15 cellular contexts compared by ENCODE assay signal in the genomic region with DNA sequence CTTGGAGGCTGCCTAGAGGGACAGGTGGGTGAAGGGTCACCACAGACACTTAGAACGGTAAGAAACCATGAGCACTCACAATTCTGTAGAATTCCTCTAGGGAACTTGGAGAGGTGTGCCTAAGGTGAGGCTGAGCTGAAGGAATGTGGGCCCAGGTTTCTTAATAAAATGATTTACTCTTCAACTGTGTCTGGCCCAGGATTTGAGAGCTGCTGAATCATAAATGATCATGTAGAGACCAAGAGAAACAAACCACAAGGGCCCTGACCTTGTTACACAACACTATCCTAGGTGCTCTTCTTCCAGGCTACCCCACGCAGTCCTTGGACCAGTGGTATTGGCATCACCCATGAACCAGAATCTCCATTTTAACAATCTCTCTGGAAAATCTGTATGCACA. TPM values are rescaled to one million over a fixed set of nuclear protein-coding genes. Genes with fewer than 3 reads are reported as not detected.
DNase-seq lines count a peak whose midpoint lies in the region; ATAC-seq and TF ChIP-seq lines count a peak whose summit lies in the region.
"Had no signal": no experiment of that assay in that cellular context is flagged by ENCODE, and none has a peak within 500 bp of the region (broad histone marks: within the 10 kb centered on the region; RNA-seq: fewer than 3 reads in every experiment).

No MANE protein-coding gene starts in this region.

- peak; percentile 85 for DNase-seq in mammary epithelial cell
- no peak for DNase-seq in epithelial cell of prostate (ENCODE audit: low read depth, low spot score)
- peak; percentile 22 for DNase-seq in iris pigment epithelial cell (ENCODE audit: low read depth)
- DNase-seq in upper lobe of right lung, result no peak
- DNase-seq in activated CD8-positive, alpha-beta memory T cell treated with anti-CD3 and anti-CD28 coated beads for 24 hours, result no peak
- DNase-seq in stimulated activated effector memory CD8-positive, alpha-beta T cell treated with anti-CD3 and anti-CD28 coated beads, Interleukin-12 subunit alpha, Interleukin-12 subunit beta, amount 100 ng/mL, for 72 hours (ENCODE audit: low spot score in 2 of 2), result no peak
- DNase-seq: C1 segment of cervical spinal cord; Calu3; CD4-positive, alpha-beta T cell; DMS 273 treated with DMSO at 0.1 percent for 48 hours; HCEC 1CT; HFFc6 had no signal

- H3K9me3 ChIP-seq in mammary epithelial cell (replicated peaks; ENCODE audit: insufficient read depth, low read length), result peaks cover 4% of the 10 kb centered on the region
- H3K9me3 ChIP-seq in upper lobe of right lung, result peaks cover 6% of the 10 kb centered on the region

- H3K27ac Mint-ChIP-seq in stimulated activated effector memory CD8-positive, alpha-beta T cell treated with anti-CD3 and anti-CD28 coated beads, Interleukin-12 subunit alpha, Interleukin-12 subunit beta, amount 100 ng/mL, for 72 hours, result no peak overlapping the region
- H3K27ac Mint-ChIP-seq: B cell; CD4-positive, alpha-beta T cell; HFFc6 had no signal

- H3K27ac ChIP-seq in mammary epithelial cell (ENCODE audit: insufficient read depth, low read depth, low read length) (peak overlapping the region; percentile 16), epithelial cell of prostate (peak overlapping the region; percentile 45), upper lobe of right lung (no peak overlapping the region)

- H3K4me3 Mint-ChIP-seq in stimulated activated effector memory CD8-positive, alpha-beta T cell treated with anti-CD3 and anti-CD28 coated beads, Interleukin-12 subunit alpha, Interleukin-12 subunit beta, amount 100 ng/mL, for 72 hours, result no peak overlapping the region
- H3K4me3 Mint-ChIP-seq: B cell; CD4-positive, alpha-beta T cell; HFFc6 had no signal

- ATAC-seq in upper lobe of right lung, result peak; percentile 48
- ATAC-seq in stimulated activated effector memory CD8-positive, alpha-beta T cell treated with anti-CD3 and anti-CD28 coated beads, Interleukin-12 subunit alpha, Interleukin-12 subunit beta, amount 100 ng/mL, for 72 hours, result no peak
- no peak for ATAC-seq in GM21529 (IDR thresholded peaks at IDR 0.05; ENCODE audit: unreplicated experiment)
- ATAC-seq: GM12878 had no signal

- peak overlapping the region; percentile 15 for H2AFZ ChIP-seq in mammary epithelial cell (ENCODE audit: low read depth, low read length)

- H3K36me3 ChIP-seq in mammary epithelial cell (ENCODE audit: insufficient read depth, low read length) (no peaks in the 10 kb centered on the region), upper lobe of right lung (no peaks in the 10 kb centered on the region)

- dilution Hi-C loops in mammary epithelial cell (cut with HindIII; ENCODE audit: low sequenced_read_pairs), result no loop called here

- intact Hi-C loops in mammary epithelial cell (cut with micrococcal nuclease), result loop anchor here (2.0 kb wide), 1 partner anchor 21 kb away; no protein-coding TSS in a partner anchor
- intact Hi-C loops in upper lobe of right lung (cut with DNase I), result no loop called here

- no peaks in the 10 kb centered on the region for H4K20me1 ChIP-seq in mammary epithelial cell (ENCODE audit: insufficient read depth, low read length)

- TF ChIP-seq CTCF in mammary epithelial cell (conservative IDR thresholded peaks at IDR 0.05 in 1 of 2, IDR thresholded peaks at IDR 0.05 in 1 of 2; ENCODE audit: extremely low read depth in 1 of 2, insufficient read depth in 1 of 2, low read depth in 1 of 2, low read length in 2 of 2), result no peak
- TF ChIP-seq CTCF in upper lobe of right lung (IDR thresholded peaks at IDR 0.05), result no peak

- 46% methylated on average over 2 of the region's 2 CpGs for WGBS in mammary epithelial cell (ENCODE audit: low coverage, missing lambda C conversion rate)

- H3K4me1 Mint-ChIP-seq in stimulated activated effector memory CD8-positive, alpha-beta T cell treated with anti-CD3 and anti-CD28 coated beads, Interleukin-12 subunit alpha, Interleukin-12 subunit beta, amount 100 ng/mL, for 72 hours, result no peaks in the 10 kb centered on the region
- H3K4me1 Mint-ChIP-seq: B cell had no signal

- peaks cover 39% of the 10 kb centered on the region for H3K9me3 Mint-ChIP-seq in stimulated activated effector memory CD8-positive, alpha-beta T cell treated with anti-CD3 and anti-CD28 coated beads, Interleukin-12 subunit alpha, Interleukin-12 subunit beta, amount 100 ng/mL, for 72 hours

- no TSS peak for BruUV-seq in mammary epithelial cell (replicated peaks; lab: Mats Ljungman, UMichigan)

- no peaks in the 10 kb centered on the region for H3K27me3 ChIP-seq in mammary epithelial cell (ENCODE audit: insufficient read depth, low read length)
- H3K27me3 ChIP-seq in upper lobe of right lung, result no peaks in the 10 kb centered on the region

- peaks cover 19% of the 10 kb centered on the region for H3K4me1 ChIP-seq in mammary epithelial cell (ENCODE audit: insufficient read depth, low read length)
- no peaks in the 10 kb centered on the region for H3K4me1 ChIP-seq in upper lobe of right lung

- no peak overlapping the region for H3K9ac ChIP-seq in mammary epithelial cell (ENCODE audit: insufficient read depth, low read length)

- H3K79me2 ChIP-seq in mammary epithelial cell (ENCODE audit: insufficient read depth, low read length), result no peaks in the 10 kb centered on the region

- no peaks in the 10 kb centered on the region for H3K36me3 Mint-ChIP-seq in stimulated activated effector memory CD8-positive, alpha-beta T cell treated with anti-CD3 and anti-CD28 coated beads, Interleukin-12 subunit alpha, Interleukin-12 subunit beta, amount 100 ng/mL, for 72 hours

- CTCF ChIA-PET in mammary epithelial cell (lab: Charles Lee; ENCODE audit: low non-redundant PET), result interaction anchor here (0.6 kb wide), 1 partner anchor 12 kb away, joined by 7 read pairs; no protein-coding TSS in a partner anchor

- in situ Hi-C loops in mammary epithelial cell (cut with MboI; ENCODE audit: low sequenced_read_pairs in 2 of 2), result no loop called here

- no peak overlapping the region for H3K4me3 ChIP-seq in mammary epithelial cell (replicated peaks in 1 of 3; ENCODE audit: insufficient read depth in 1 of 3, low read depth in 2 of 3, low read length in 3 of 3)
- no peak overlapping the region for H3K4me3 ChIP-seq in upper lobe of right lung
- H3K4me3 ChIP-seq: GM12878 had no signal

- peak overlapping the region; percentile 37 for H3K4me2 ChIP-seq in mammary epithelial cell (ENCODE audit: insufficient read depth, low read depth, low read length)

RNA-seq across cellular contexts. Expression of gene ZNF18, which starts 27.7 kb away (rescaled TPM):
- total RNA-seq in mammary epithelial cell (1 to 10 TPM; 7.4 to 9.7 TPM), upper lobe of right lung (5.2 TPM)
- polyA plus RNA-seq in mammary epithelial cell, result 3.8 TPM
- polyA minus RNA-seq in mammary epithelial cell, result 18.9 TPM

RNA-seq across cellular contexts. Expression of gene MAP2K4, which starts 51.1 kb away (rescaled TPM):
- 10 to 100 TPM; 36.2 to 42.2 TPM for total RNA-seq in mammary epithelial cell
- polyA plus RNA-seq in mammary epithelial cell, result 23.3 TPM
- 25.6 TPM for polyA minus RNA-seq in mammary epithelial cell
- 36.5 TPM for total RNA-seq in upper lobe of right lung

Comparison
In these comparisons a context has a peak if more than half of its experiments do, and no peak if none do; other contexts are left out.
1. DNase-seq: peak in mammary epithelial cell (single experiment) and iris pigment epithelial cell (single experiment); none in epithelial cell of prostate (single experiment), upper lobe of right lung (single experiment), activated CD8-positive, alpha-beta memory T cell treated with anti-CD3 and anti-CD28 coated beads for 24 hours (single experiment) and stimulated activated effector memory CD8-positive, alpha-beta T cell treated with anti-CD3 and anti-CD28 coated beads, Interleukin-12 subunit alpha, Interleukin-12 subunit beta, amount 100 ng/mL, for 72 hours (0 of 2).